13 cellular contexts compared by ENCODE assay signal in the genomic region with DNA sequence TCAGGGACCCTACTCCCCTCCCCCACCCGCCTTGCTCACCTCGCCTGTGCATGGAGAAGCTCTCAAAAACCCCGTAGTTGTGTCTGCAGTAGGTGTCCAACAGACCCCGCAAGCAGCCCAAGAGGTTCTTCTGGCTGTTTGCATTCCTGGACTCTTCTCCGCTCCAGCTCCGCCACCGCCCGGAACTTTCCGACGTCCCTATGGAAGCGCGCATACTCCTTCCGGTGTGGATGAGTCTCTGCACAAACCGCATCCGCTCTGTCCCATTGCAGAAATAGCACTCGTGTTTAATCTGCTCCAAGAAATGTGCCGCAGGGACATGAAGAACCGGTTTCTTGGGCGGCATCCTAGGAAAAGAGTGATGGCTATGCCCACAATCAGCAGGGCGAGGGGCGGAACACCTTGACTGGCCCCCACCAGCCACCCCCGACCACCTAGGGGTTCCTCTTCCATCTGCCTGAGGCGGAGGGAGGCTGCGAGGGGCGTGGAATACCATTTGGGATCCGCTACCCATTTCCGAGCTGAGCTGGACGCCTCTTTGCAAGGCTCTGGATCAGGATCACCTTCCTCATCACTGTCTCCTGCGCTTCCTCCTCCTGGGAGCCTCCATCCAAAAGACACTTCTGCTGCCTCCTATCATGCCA. TPM values are rescaled to one million over a fixed set of nuclear protein-coding genes. Genes with fewer than 3 reads are reported as not detected.
A peak's percentile ranks its signal among the peaks of the same experiment; 100 is the strongest.
DNase-seq lines count a peak whose midpoint lies in the region; ATAC-seq and TF ChIP-seq lines count a peak whose summit lies in the region.
"Had no signal": no experiment of that assay in that cellular context is flagged by ENCODE, and none has a peak within 500 bp of the region (broad histone marks: within the 10 kb centered on the region; RNA-seq: fewer than 3 reads in every experiment).

No MANE protein-coding gene starts in this region.

- H3K27ac ChIP-seq in Peyer's patch: no peak overlapping the region
- H3K27ac ChIP-seq in foreskin keratinocyte: no peak overlapping the region
- H3K27ac ChIP-seq: 22Rv1 had no signal

- peak; percentile 15 for ATAC-seq in foreskin keratinocyte
- ATAC-seq in stimulated activated effector memory CD8-positive, alpha-beta T cell treated with anti-CD3 and anti-CD28 coated beads, Interleukin-12 subunit alpha, Interleukin-12 subunit beta, amount 100 ng/mL, for 72 hours: no peak

- H3K4me3 ChIP-seq in Peyer's patch: peak overlapping the region in 3 of 4 donors; percentile 2 to 44 (median 12)

- peaks cover 3% of the 10 kb centered on the region for H3K9me3 Mint-ChIP-seq in stimulated activated effector memory CD8-positive, alpha-beta T cell treated with anti-CD3 and anti-CD28 coated beads, Interleukin-12 subunit alpha, Interleukin-12 subunit beta, amount 100 ng/mL, for 72 hours
- H3K9me3 Mint-ChIP-seq: T-helper 2 cell treated with Interferon-gamma antibody and Interleukin-4, amounts not matched to agents 5 μg/mL and 100 μg/mL, for 36 hours had no signal

- intact Hi-C loops in posterior vena cava (cut with DNase I): no loop called here

- DNase-seq in NCI-H2227 (lab: John Stamatoyannopoulos, UW; ENCODE audit: unreplicated experiment) (peak; percentile 14), NCI-H2227 treated with DMSO at 0.1 percent for 48 hours (lab: John Stamatoyannopoulos, UW) (no peak), Peyer's patch (no peak), foreskin keratinocyte (peak in 1 of 2 donors; percentile 10), hippocampal formation (lab: John Stamatoyannopoulos, UW) (no peak), GOT3 (lab: John Stamatoyannopoulos, UW) (no peak), posterior vena cava (ENCODE audit: low spot score) (no peak)
- no peak for DNase-seq in stimulated activated effector memory CD8-positive, alpha-beta T cell treated with anti-CD3 and anti-CD28 coated beads, Interleukin-12 subunit alpha, Interleukin-12 subunit beta, amount 100 ng/mL, for 72 hours (ENCODE audit: low spot score in 2 of 2)
- DNase-seq: endodermal cell, hypothalamus, NCI-H1105 treated with DMSO at 0.1 percent for 48 hours had no signal

- no peaks in the 10 kb centered on the region for H3K36me3 Mint-ChIP-seq in stimulated activated effector memory CD8-positive, alpha-beta T cell treated with anti-CD3 and anti-CD28 coated beads, Interleukin-12 subunit alpha, Interleukin-12 subunit beta, amount 100 ng/mL, for 72 hours

- H3K27ac Mint-ChIP-seq in stimulated activated effector memory CD8-positive, alpha-beta T cell treated with anti-CD3 and anti-CD28 coated beads, Interleukin-12 subunit alpha, Interleukin-12 subunit beta, amount 100 ng/mL, for 72 hours: no peak overlapping the region
- H3K27ac Mint-ChIP-seq: endodermal cell; T-helper 2 cell treated with Interferon-gamma antibody and Interleukin-4, amounts not matched to agents 5 μg/mL and 100 μg/mL, for 36 hours had no signal

- H3K27me3 ChIP-seq in Peyer's patch (no peaks in the 10 kb centered on the region), foreskin keratinocyte (peaks cover 15% of the 10 kb centered on the region)

- H3K4me3 Mint-ChIP-seq in stimulated activated effector memory CD8-positive, alpha-beta T cell treated with anti-CD3 and anti-CD28 coated beads, Interleukin-12 subunit alpha, Interleukin-12 subunit beta, amount 100 ng/mL, for 72 hours: peak overlapping the region; percentile 21
- H3K4me3 Mint-ChIP-seq: endodermal cell; T-helper 2 cell treated with Interferon-gamma antibody and Interleukin-4, amounts not matched to agents 5 μg/mL and 100 μg/mL, for 36 hours had no signal

- H3K4me1 Mint-ChIP-seq in stimulated activated effector memory CD8-positive, alpha-beta T cell treated with anti-CD3 and anti-CD28 coated beads, Interleukin-12 subunit alpha, Interleukin-12 subunit beta, amount 100 ng/mL, for 72 hours: peaks cover 6% of the 10 kb centered on the region
- H3K4me1 Mint-ChIP-seq: endodermal cell had no signal

- no peak for TF ChIP-seq POLR2A in Peyer's patch (IDR thresholded peaks at IDR 0.05)

- no peaks in the 10 kb centered on the region for H3K9me3 ChIP-seq in Peyer's patch

- H3K4me1 ChIP-seq in Peyer's patch (no peaks in the 10 kb centered on the region), foreskin keratinocyte (no peaks in the 10 kb centered on the region)

- no peaks in the 10 kb centered on the region for H3K36me3 ChIP-seq in Peyer's patch

- TF ChIP-seq CTCF in Peyer's patch (IDR thresholded peaks at IDR 0.05) (no peak), foreskin keratinocyte (conservative IDR thresholded peaks at IDR 0.05) (no peak)

RNA-seq across cellular contexts. Expression of gene HLA-DRA, which starts 20.2 kb away (rescaled TPM):
- 100 to 1,000 TPM; 354 to 966 (median 405) TPM for total RNA-seq in Peyer's patch
- not detected in 2 replicates for total RNA-seq in foreskin keratinocyte
- polyA plus RNA-seq in foreskin keratinocyte: not detected in 2 replicates
- 100 to 1,000 TPM; 101 to 225 TPM for total RNA-seq in posterior vena cava

RNA-seq across cellular contexts. Expression of gene BTNL2, which starts 52.9 kb away (rescaled TPM):
- total RNA-seq in Peyer's patch (1 to 10 TPM in 2 of 4 donors, not detected in 2; 3.6 to 3.8 TPM), foreskin keratinocyte (not detected in 2 replicates), posterior vena cava (not detected)
- not detected in 2 replicates for polyA plus RNA-seq in foreskin keratinocyte
- total RNA-seq: endodermal cell had no signal

Comparison
In these comparisons a context has a peak if more than half of its experiments do, and no peak if none do; other contexts are left out.
1. RNA of gene HLA-DRA, which starts 20.2 kb away (total RNA-seq): 354 to 966 TPM in Peyer's patch and 101 to 225 TPM in posterior vena cava; not detected in foreskin keratinocyte; every median in the first group is over 100 times any median in the second.